ENCODE assay signal across 1 cellular context in genomic region chr9:20614602-20615216, GRCh38.
TF ChIP-seq lines count a peak whose summit lies in the region.

No MANE protein-coding gene starts in this region.

TF ChIP-seq in IMR-90, 13 proteins besides CTCF, POLR2A, EP300 and RAD21 (continued from another document):
- TF ChIP-seq ELK1 (IDR thresholded peaks at IDR 0.05; ENCODE audit: borderline replicate concordance, low read depth, low read length) (no peak), CEBPB (IDR thresholded peaks at IDR 0.05; ENCODE audit: low read depth, low read length) (no peak), FOS (IDR thresholded peaks at IDR 0.05; ENCODE audit: low read depth, low read length) (no peak), SMC3 (IDR thresholded peaks at IDR 0.05; ENCODE audit: low read depth, low read length) (no peak), CHD1 (IDR thresholded peaks at IDR 0.05; ENCODE audit: low read depth, low read length) (no peak), MXI1 (IDR thresholded peaks at IDR 0.05; ENCODE audit: borderline replicate concordance, low read depth, low read length) (no peak), BHLHE40 (IDR thresholded peaks at IDR 0.05; ENCODE audit: low read depth, low read length) (no peak), MAFK (IDR thresholded peaks at IDR 0.05; ENCODE audit: low read depth, low read length) (no peak), RCOR1 (IDR thresholded peaks at IDR 0.05; ENCODE audit: insufficient replicate concordance, low read length) (no peak), USF2 (IDR thresholded peaks at IDR 0.05; ENCODE audit: low read depth, low read length) (no peak)
